19 cellular contexts compared by ENCODE assay signal in genomic region chr5:173570321-173571090, GRCh38.
"Had no signal": no experiment of that assay in that cellular context is flagged by ENCODE, and none has a peak within 500 bp of the region (broad histone marks: within the 10 kb centered on the region; RNA-seq: fewer than 3 reads in every experiment).

No MANE protein-coding gene starts in this region.

- H3K27me3 ChIP-seq: SJSA1 had no signal

- H3K27ac Mint-ChIP-seq: IgD-negative memory B cell had no signal

- H3K27ac ChIP-seq: KMS-11, SJSA1, SK-N-MC had no signal

- H3K4me2 ChIP-seq: KMS-11 had no signal

- H3K36me3 ChIP-seq: SJSA1 had no signal

- H3K4me3 Mint-ChIP-seq: IgD-negative memory B cell had no signal

- DNase-seq: Kasumi-1, MM.1S, NCI-H1417 treated with DMSO at 0.1 percent for 48 hours, NCI-H146, NCI-H1694 treated with DMSO at 0.1 percent for 48 hours, NCI-H1930, NCI-H2081, NCI-H2107, NCI-H2227 treated with DMSO at 0.1 percent for 48 hours, NCI-H526 treated with DMSO at 0.1 percent for 48 hours, NCI-H774, Right ventricle myocardium superior, RPMI8226, SIG-M5 had no signal

- H3K4me3 ChIP-seq: K562, SJSA1, SK-N-MC had no signal

- ATAC-seq: K562 had no signal

- H3K9ac ChIP-seq: KMS-11 had no signal
